Comparison of ENCODE assay signal across 1 cellular context in genomic region chr1:80250573-80251168, GRCh38.
TF ChIP-seq lines count a peak whose summit lies in the region.

No MANE protein-coding gene starts in this region.

TF ChIP-seq in HEK293, 187 proteins besides CTCF, POLR2A, EP300 and RAD21 (continued from another document and continues in another):
- TF ChIP-seq ZNF362 (tag by site-specific recombination; IDR thresholded peaks at IDR 0.05) (peak; percentile 63; the same call in 1 of the 2 replicates), ZBTB6 (tag by site-specific recombination; IDR thresholded peaks at IDR 0.05) (peak; percentile 56), ZNF548 (tag by site-specific recombination; IDR thresholded peaks at IDR 0.05) (no peak), ZNF221 (tag by site-specific recombination; IDR thresholded peaks at IDR 0.05; ENCODE audit: borderline replicate concordance) (no peak), KLF10 (tag by site-specific recombination; IDR thresholded peaks at IDR 0.05) (no peak), ZNF148 (tag by site-specific recombination; IDR thresholded peaks at IDR 0.05; ENCODE audit: borderline replicate concordance) (no peak), RBAK (tag by site-specific recombination; IDR thresholded peaks at IDR 0.05) (no peak), YY2 (tag by site-specific recombination; IDR thresholded peaks at IDR 0.05) (no peak), ZNF211 (tag by site-specific recombination; IDR thresholded peaks at IDR 0.05; ENCODE audit: low read depth) (no peak), ZNF138 (tag by site-specific recombination; IDR thresholded peaks at IDR 0.05; ENCODE audit: borderline replicate concordance) (no peak), EGR2 (tag by site-specific recombination; IDR thresholded peaks at IDR 0.05; ENCODE audit: low read depth) (no peak), ZNF311 (tag by site-specific recombination; IDR thresholded peaks at IDR 0.05; ENCODE audit: borderline replicate concordance) (no peak), ZXDB (tag by site-specific recombination; IDR thresholded peaks at IDR 0.05) (no peak), ZNF112 (tag by site-specific recombination; IDR thresholded peaks at IDR 0.05) (no peak), ZNF624 (tag by site-specific recombination; IDR thresholded peaks at IDR 0.05) (no peak), ZNF600 (tag by site-specific recombination; IDR thresholded peaks at IDR 0.05) (no peak), ZBTB7A (tag by site-specific recombination; IDR thresholded peaks at IDR 0.05; ENCODE audit: low read depth) (no peak), ZSCAN18 (tag by site-specific recombination; IDR thresholded peaks at IDR 0.05) (no peak), ZNF544 (tag by site-specific recombination; IDR thresholded peaks at IDR 0.05) (no peak), ZNF239 (tag by site-specific recombination; IDR thresholded peaks at IDR 0.05) (no peak), ZNF133 (tag by site-specific recombination; IDR thresholded peaks at IDR 0.05) (no peak), TSHZ1 (tag by site-specific recombination; IDR thresholded peaks at IDR 0.05; ENCODE audit: borderline replicate concordance) (peak; percentile 52; the same call in 1 of the 2 replicates), REPIN1 (tag by site-specific recombination; IDR thresholded peaks at IDR 0.05; ENCODE audit: low read depth) (no peak), SCRT2 (tag by site-specific recombination; IDR thresholded peaks at IDR 0.05) (peak; percentile 95), ZNF580 (tag by site-specific recombination; IDR thresholded peaks at IDR 0.05) (0 out of 2 replicates have a peak, but pooled peaks have one; percentile 22), ZNF660 (tag by site-specific recombination; IDR thresholded peaks at IDR 0.05) (no peak), ZNF843 (tag by site-specific recombination; IDR thresholded peaks at IDR 0.05) (peak; percentile 92), ZNF114 (tag by site-specific recombination; IDR thresholded peaks at IDR 0.05) (no peak), REST (tag by site-specific recombination; IDR thresholded peaks at IDR 0.05) (no peak), ZNF449 (tag by site-specific recombination; IDR thresholded peaks at IDR 0.05) (no peak), GLIS2 (tag by site-specific recombination; IDR thresholded peaks at IDR 0.05) (no peak), ZNF645 (tag by site-specific recombination; IDR thresholded peaks at IDR 0.05) (no peak), ZNF639 (tag by site-specific recombination; IDR thresholded peaks at IDR 0.05) (peak; percentile 48; the same call in 1 of the 2 replicates), HOXD13 (CRISPR knock-in tag; IDR thresholded peaks at IDR 0.05; ENCODE audit: borderline replicate concordance) (no peak), PRDM6 (tag by site-specific recombination; IDR thresholded peaks at IDR 0.05) (peak; percentile 41; the same call in 1 of the 2 replicates), ZSCAN4 (tag by site-specific recombination; IDR thresholded peaks at IDR 0.05) (no peak), GLI2 (tag by site-specific recombination; IDR thresholded peaks at IDR 0.05; ENCODE audit: borderline replicate concordance, low read depth) (0 out of 2 replicates have a peak, but pooled peaks have one; percentile 55)
